Comparison of ENCODE assay signal across 1 cellular context in the genomic region with DNA sequence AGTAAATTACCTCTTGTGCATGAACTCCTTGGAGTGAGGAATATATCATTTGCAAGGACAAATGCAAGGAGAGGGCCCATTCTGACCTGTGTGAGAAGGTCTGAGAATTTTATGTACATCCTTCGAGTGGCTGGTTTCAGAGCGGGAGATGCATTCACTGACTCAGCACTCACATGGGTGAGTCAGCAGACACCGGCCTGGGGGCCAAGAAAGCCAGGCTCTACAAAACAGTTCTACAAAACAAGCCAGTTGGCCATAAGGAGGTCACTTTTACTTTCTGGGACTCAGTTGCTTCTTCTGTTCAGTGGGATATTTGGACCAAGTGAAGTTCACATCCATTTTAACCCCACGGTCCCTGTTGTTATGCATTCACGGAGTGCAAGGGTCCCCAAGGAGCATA.
TF ChIP-seq lines count a peak whose summit lies in the region.

No MANE protein-coding gene starts in this region.

TF ChIP-seq in endothelial cell of umbilical vein, 7 proteins besides CTCF, POLR2A, EP300 and RAD21 (continued from another document):
- TF ChIP-seq FOS (IDR thresholded peaks at IDR 0.05; ENCODE audit: borderline replicate concordance, insufficient read depth, low read length), result peak; percentile 14
